9 cellular contexts compared by ENCODE assay signal in genomic region chr19:8158411-8159074, GRCh38. TPM values are rescaled to one million over a fixed set of nuclear protein-coding genes. Genes with fewer than 3 reads are reported as not detected.
A peak's percentile ranks its signal among the peaks of the same experiment; 100 is the strongest.
DNase-seq lines count a peak whose midpoint lies in the region; ATAC-seq, FAIRE-seq and TF ChIP-seq lines count a peak whose summit lies in the region.
"Had no signal": no experiment of that assay in that cellular context is flagged by ENCODE, and none has a peak within 500 bp of the region (broad histone marks: within the 10 kb centered on the region; RNA-seq: fewer than 3 reads in every experiment).

No MANE protein-coding gene starts in this region.

- H3K4me1 Mint-ChIP-seq in activated naive CD8-positive, alpha-beta T cell treated with anti-CD3 and anti-CD28 coated beads for 36 hours, result peaks cover 3% of the 10 kb centered on the region

- WGBS in psoas muscle, 3 donors, result 46 to 47% (median 47%) methylated on average over 14 of the region's 14 CpGs

- DNase-seq in EL (peak; percentile 65), M059J (ENCODE audit: low read depth) (peak; percentile 80), RCC 7860 (ENCODE audit: low spot score) (peak; percentile 58), cardiac muscle cell (ENCODE audit: low read depth in 1 of 2, low spot score in 1 of 2) (peak; percentile 89 to 92), psoas muscle (no peak)
- DNase-seq in activated naive CD8-positive, alpha-beta T cell treated with anti-CD3 and anti-CD28 coated beads for 36 hours, result peak; percentile 22

- H3K4me1 ChIP-seq in cardiac muscle cell (ENCODE audit: low read depth) (no peaks in the 10 kb centered on the region), psoas muscle (no peaks in the 10 kb centered on the region)

- intact Hi-C loops in psoas muscle (cut with DNase I), result loop anchor here in 1 of 2 donors (5.0 kb wide), 1 partner anchor 94 kb away; no protein-coding TSS in a partner anchor

- FAIRE-seq in RCC 7860 (lab: Jason Lieb, UNC), result no peak

- H3K4me3 ChIP-seq in cardiac muscle cell (no peak overlapping the region), psoas muscle (no peak overlapping the region)

- H3K4me3 Mint-ChIP-seq in activated naive CD8-positive, alpha-beta T cell treated with anti-CD3 and anti-CD28 coated beads for 36 hours, result no peak overlapping the region
- H3K4me3 Mint-ChIP-seq: activated naive CD8-positive, alpha-beta T cell had no signal

- H3K27me3 Mint-ChIP-seq in activated naive CD8-positive, alpha-beta T cell treated with anti-CD3 and anti-CD28 coated beads for 36 hours, result peaks cover 29% of the 10 kb centered on the region

- H3K9me3 Mint-ChIP-seq in activated naive CD8-positive, alpha-beta T cell treated with anti-CD3 and anti-CD28 coated beads for 36 hours, result no peaks in the 10 kb centered on the region

- TF ChIP-seq CTCF in cardiac muscle cell (IDR thresholded peaks at IDR 0.05; ENCODE audit: low read depth, low read length) (peak; percentile 67), psoas muscle (IDR thresholded peaks at IDR 0.05) (peak; percentile 60)

- ATAC-seq in psoas muscle, result peak in 3 of 4 donors; percentile 53 to 66 (median 55)
- ATAC-seq in HG03159 (IDR thresholded peaks at IDR 0.05; ENCODE audit: unreplicated experiment), result no peak
- ATAC-seq in GM18519 (IDR thresholded peaks at IDR 0.05; ENCODE audit: low FRiP score, unreplicated experiment), result no peak

- no peaks in the 10 kb centered on the region for H3K9me3 ChIP-seq in cardiac muscle cell (ENCODE audit: low read depth)
- no peaks in the 10 kb centered on the region for H3K9me3 ChIP-seq in psoas muscle

- H3K27me3 ChIP-seq in cardiac muscle cell, result no peaks in the 10 kb centered on the region
- peaks cover 0 to under 1% (median 0%) of the 10 kb centered on the region in 3 donors for H3K27me3 ChIP-seq in psoas muscle (ENCODE audit: insufficient read depth in 3 of 3, low read length in 2 of 3)

- no peak overlapping the region for H3K27ac Mint-ChIP-seq in activated naive CD8-positive, alpha-beta T cell treated with anti-CD3 and anti-CD28 coated beads for 36 hours
- H3K27ac Mint-ChIP-seq: activated naive CD8-positive, alpha-beta T cell had no signal

- no peaks in the 10 kb centered on the region for H3K36me3 ChIP-seq in cardiac muscle cell
- no peaks in the 10 kb centered on the region for H3K36me3 ChIP-seq in psoas muscle (ENCODE audit: insufficient read depth in 1 of 2, low read depth in 1 of 2)

- H3K36me3 Mint-ChIP-seq in activated naive CD8-positive, alpha-beta T cell treated with anti-CD3 and anti-CD28 coated beads for 36 hours, result no peaks in the 10 kb centered on the region
- H3K36me3 Mint-ChIP-seq: activated naive CD8-positive, alpha-beta T cell had no signal

- no peak overlapping the region for H3K27ac ChIP-seq in cardiac muscle cell
- H3K27ac ChIP-seq in psoas muscle, result no peak overlapping the region

RNA-seq across cellular contexts. Expression of gene FBN3, which starts 9.2 kb away (rescaled TPM):
- total RNA-seq in M059J (2014; rRNA removed; shearing (Covaris generic)), result not detected in 2 replicates
- total RNA-seq in activated naive CD8-positive, alpha-beta T cell treated with anti-CD3 and anti-CD28 coated beads for 36 hours, result not detected
- total RNA-seq in cardiac muscle cell (6.6 and 15.1 TPM in 2 replicates), psoas muscle (under 1 TPM in 2 of 4 donors, not detected in 2; 0.02 to 0.51 TPM)
- polyA plus RNA-seq in cardiac muscle cell (5.6 and 6.2 TPM in 2 replicates), psoas muscle (under 1 TPM; 0.01 to 0.12 (median 0.01) TPM)

RNA-seq across cellular contexts. Expression of gene CERS4, which starts 50.6 kb away (rescaled TPM):
- total RNA-seq in M059J (2014; rRNA removed; shearing (Covaris generic)), result 2.1 and 3.6 TPM in 2 replicates
- 10 to 100 TPM; 12.8 to 13.2 TPM for total RNA-seq in activated naive CD8-positive, alpha-beta T cell treated with anti-CD3 and anti-CD28 coated beads for 36 hours
- total RNA-seq in cardiac muscle cell (82.7 and 112 TPM in 2 replicates), psoas muscle (1 to 10 TPM; 2.1 to 4.8 (median 3.6) TPM)
- polyA plus RNA-seq in cardiac muscle cell (56.2 and 56.7 TPM in 2 replicates), psoas muscle (1 to 10 TPM; 1.1 to 2.8 (median 1.3) TPM)

Comparison
In these comparisons a context has a peak if more than half of its experiments do, and no peak if none do; other contexts are left out.
1. DNase-seq: peak in EL (single experiment), M059J (single experiment), RCC 7860 (single experiment), activated naive CD8-positive, alpha-beta T cell treated with anti-CD3 and anti-CD28 coated beads for 36 hours (single experiment) and cardiac muscle cell (2 of 2); none in psoas muscle (0 of 2).
2. ATAC-seq: peak in psoas muscle (3 of 4); none in HG03159 (single experiment) and GM18519 (single experiment).